8 cellular contexts compared by ENCODE assay signal in genomic region chr2:24046599-24046929, GRCh38. TPM values are rescaled to one million over a fixed set of nuclear protein-coding genes. Genes with fewer than 3 reads are reported as not detected.
DNase-seq lines count a peak whose midpoint lies in the region; ATAC-seq and TF ChIP-seq lines count a peak whose summit lies in the region.

No MANE protein-coding gene starts in this region.

- H3K4me1 ChIP-seq in left ventricle myocardium inferior (peaks cover 43% of the 10 kb centered on the region), body of pancreas (peaks cover 33% of the 10 kb centered on the region), vagina (peaks cover 35% of the 10 kb centered on the region)

- ATAC-seq in body of pancreas (no peak), HG03469 (IDR thresholded peaks at IDR 0.05; ENCODE audit: unreplicated experiment) (no peak)

- H3K27me3 ChIP-seq in left ventricle myocardium inferior (ENCODE audit: low read depth) = no peaks in the 10 kb centered on the region
- H3K27me3 ChIP-seq in body of pancreas = no peaks in the 10 kb centered on the region
- no peaks in the 10 kb centered on the region for H3K27me3 ChIP-seq in vagina

- H3K27ac ChIP-seq in left ventricle myocardium inferior (replicated peaks) (peak overlapping the region; percentile 77), body of pancreas (no peak overlapping the region), vagina (peak overlapping the region; percentile 42)

- peaks cover 20% of the 10 kb centered on the region for H3K4me1 Mint-ChIP-seq in mesothelial cell of epicardium

- TF ChIP-seq POLR2A in body of pancreas (IDR thresholded peaks at IDR 0.05) (no peak), vagina (IDR thresholded peaks at IDR 0.05) (no peak)

- TF ChIP-seq CTCF in left ventricle myocardium inferior (IDR thresholded peaks at IDR 0.05; ENCODE audit: borderline replicate concordance) (no peak), body of pancreas (IDR thresholded peaks at IDR 0.05) (no peak), mesothelial cell of epicardium (IDR thresholded peaks at IDR 0.05; ENCODE audit: unreplicated experiment) (no peak), vagina (IDR thresholded peaks at IDR 0.05) (no peak)

- no peaks in the 10 kb centered on the region for H3K9me3 ChIP-seq in left ventricle myocardium inferior (replicated peaks)
- no peaks in the 10 kb centered on the region for H3K9me3 ChIP-seq in body of pancreas
- H3K9me3 ChIP-seq in vagina = no peaks in the 10 kb centered on the region

- intact Hi-C loops in left ventricle myocardium inferior (cut with micrococcal nuclease) = no loop called here
- intact Hi-C loops in cardiac septum (cut with DNase I) = loop anchor here (10.0 kb wide), 1 partner anchor 122 kb away; the partner anchor contains the start of gene ATAD2B
- intact Hi-C loops in body of pancreas (cut with DNase I) = no loop called here
- intact Hi-C loops in vagina (cut with DNase I) = loop anchor here (10.0 kb wide), 1 partner anchor 122 kb away; the partner anchor contains the start of gene ATAD2B

- H3K4me3 ChIP-seq in left ventricle myocardium inferior (peak overlapping the region; percentile 82), body of pancreas (peak overlapping the region; percentile 33 to 57), vagina (peak overlapping the region; percentile 58 to 89)

- peaks cover 3% of the 10 kb centered on the region for H3K36me3 Mint-ChIP-seq in mesothelial cell of epicardium

- 3 to 4% methylated on average over 2 of the region's 2 CpGs for WGBS in body of pancreas, 2 donors

- no peaks in the 10 kb centered on the region for H3K9me3 Mint-ChIP-seq in mesothelial cell of epicardium

- DNase-seq in left ventricle myocardium inferior = no peak
- DNase-seq in cardiac septum (ENCODE audit: low spot score) = no peak
- no peak for DNase-seq in body of pancreas
- DNase-seq in mesothelial cell of epicardium (ENCODE audit: low spot score in 2 of 2, unreplicated experiment in 2 of 2) = no peak
- DNase-seq in vagina (ENCODE audit: extremely low spot score in 2 of 2) = no peak
- DNase-seq in germinal center (ENCODE audit: low spot score) = no peak
- no peak for DNase-seq in activated CD8-positive, alpha-beta memory T cell treated with anti-CD3 and anti-CD28 coated beads for 24 hours

- H3K4me3 Mint-ChIP-seq in mesothelial cell of epicardium = peak overlapping the region; percentile 93

- peak overlapping the region; percentile 91 for H3K27ac Mint-ChIP-seq in mesothelial cell of epicardium

- H3K36me3 ChIP-seq in left ventricle myocardium inferior (no peaks in the 10 kb centered on the region), body of pancreas (replicated peaks in 1 of 2; ENCODE audit: insufficient read depth in 1 of 2, low read depth in 2 of 2) (no peaks in the 10 kb centered on the region), vagina (no peaks in the 10 kb centered on the region)

- no peaks in the 10 kb centered on the region for H3K27me3 Mint-ChIP-seq in mesothelial cell of epicardium (ENCODE audit: low read depth)

RNA-seq across cellular contexts. Expression of gene WDCP, which starts 0.6 kb away (rescaled TPM):
- total RNA-seq in left ventricle myocardium inferior (8.6 TPM), cardiac septum (4.4 TPM), body of pancreas (1 to 10 TPM; 2.6 to 3.9 TPM), mesothelial cell of epicardium (16.0 to 21.0 TPM (median 17.9 TPM) in 3 replicates), vagina (5.2 TPM)

RNA-seq across cellular contexts. Expression of gene FKBP1B, which starts 3.0 kb away (rescaled TPM):
- 2.1 TPM for total RNA-seq in left ventricle myocardium inferior
- 2.0 TPM for total RNA-seq in cardiac septum
- total RNA-seq in body of pancreas = 10 to 100 TPM; 10.5 to 12.7 TPM
- total RNA-seq in mesothelial cell of epicardium = 14.6 to 18.0 TPM (median 16.9 TPM) in 3 replicates
- total RNA-seq in vagina = 14.2 TPM

RNA-seq across cellular contexts. Expression of gene SF3B6, which starts 29.6 kb away (rescaled TPM):
- total RNA-seq in left ventricle myocardium inferior = 59.7 TPM
- 53.1 TPM for total RNA-seq in cardiac septum
- 10 to 100 TPM; 21.4 to 42.8 TPM for total RNA-seq in body of pancreas
- 85.3 to 93.9 TPM (median 88.5 TPM) in 3 replicates for total RNA-seq in mesothelial cell of epicardium
- 82.3 TPM for total RNA-seq in vagina

RNA-seq across cellular contexts. Expression of gene MFSD2B, which starts 36.7 kb away (rescaled TPM):
- total RNA-seq in left ventricle myocardium inferior (0.16 TPM), cardiac septum (not detected), body of pancreas (not detected), mesothelial cell of epicardium (0.16 to 0.84 TPM (median 0.31 TPM) in 3 replicates), vagina (not detected)

RNA-seq across cellular contexts. Expression of gene TP53I3, which starts 38.1 kb away (rescaled TPM):
- total RNA-seq in left ventricle myocardium inferior (7.5 TPM), cardiac septum (8.3 TPM), body of pancreas (10 to 100 TPM; 18.5 to 36.8 TPM), mesothelial cell of epicardium (40.2 to 43.8 TPM (median 41.4 TPM) in 3 replicates), vagina (31.9 TPM)

Comparison
In these comparisons a context has a peak if more than half of its experiments do, and no peak if none do; other contexts are left out.
1. intact Hi-C loops: an anchor here in cardiac septum (10.0 kb wide) and vagina (10.0 kb wide); none called in left ventricle myocardium inferior and body of pancreas.
2. H3K27ac ChIP-seq: peak in left ventricle myocardium inferior (single experiment) and vagina (single experiment); none in body of pancreas (0 of 4).
3. Peak in every context shown above with its lines, with median percentiles within 50 percentile points of each other: H3K4me3 ChIP-seq.